30 cellular contexts compared by ENCODE assay signal in genomic region chr15:91228391-91228790, GRCh38.
"Had no signal": no experiment of that assay in that cellular context is flagged by ENCODE, and none has a peak within 500 bp of the region (broad histone marks: within the 10 kb centered on the region; RNA-seq: fewer than 3 reads in every experiment).

No MANE protein-coding gene starts in this region.

- H3K4me1 ChIP-seq: gastroesophageal sphincter, lower lobe of right lung, parathyroid adenoma, right atrium auricular region, stomach, suprapubic skin, tibial artery had no signal

- H3K27me3 ChIP-seq: right atrium auricular region, suprapubic skin had no signal

- H3K27ac ChIP-seq: coronary artery, gastroesophageal sphincter, lower lobe of right lung, parathyroid adenoma, right atrium auricular region, stomach, suprapubic skin, tibial artery had no signal

- H3K36me3 ChIP-seq: gastroesophageal sphincter, lower lobe of right lung, right atrium auricular region, stomach, suprapubic skin, tibial artery, WERI-Rb-1 had no signal

- DNase-seq: activated CD4-positive, alpha-beta T cell treated with anti-CD3 and anti-CD28 coated beads for 48 hours; activated CD4-positive, alpha-beta T cell treated with anti-CD3 and anti-CD28 coated beads, Interleukin-2, amount 50 U/mL, for 48 hours; activated CD8-positive, alpha-beta memory T cell treated with anti-CD3 and anti-CD28 coated beads for 24 hours; activated effector memory CD4-positive, alpha-beta T cell treated with Interleukin-2 at 50 U/mL for 16 hours; activated naive CD4-positive, alpha-beta T cell treated with Interleukin-2 at 50 U/mL for 16 hours; anterior cingulate cortex; effector memory CD8-positive, alpha-beta T cell; erythroblast; head of caudate nucleus; hypothalamus; immature natural killer cell; kidney; left colon; lower lobe of right lung; mesenchymal stem cell; naive thymus-derived CD8-positive, alpha-beta T cell; occipital lobe; stimulated activated CD4-positive, alpha-beta T cell treated with anti-CD3 and anti-CD28 coated beads, Interleukin-15, amount 100 ng/mL, for 24 hours; stimulated activated CD4-positive, alpha-beta T cell treated with anti-CD3 and anti-CD28 coated beads, Interleukin-2, amount 100 ng/mL, for 24 hours; stimulated activated naive B cell treated with anti-CD40 and anti-IgM and Interleukin-4, amounts not matched to agents 10 μg/mL and 1 μg/mL and 100 μg/mL, for 72 hours; stomach; T1000; tibial artery; WERI-Rb-1 had no signal

- H3K9me3 ChIP-seq: gastroesophageal sphincter, lower lobe of right lung, right atrium auricular region, stomach, suprapubic skin, tibial artery had no signal

- H3K4me3 ChIP-seq: coronary artery, dorsolateral prefrontal cortex, gastroesophageal sphincter, lower lobe of right lung, right atrium auricular region, stomach, suprapubic skin, tibial artery had no signal
